7 cellular contexts compared by ENCODE assay signal in genomic region chr12:91467686-91468085, GRCh38.
"Had no signal": no experiment of that assay in that cellular context is flagged by ENCODE, and none has a peak within 500 bp of the region (broad histone marks: within the 10 kb centered on the region; RNA-seq: fewer than 3 reads in every experiment).

No MANE protein-coding gene starts in this region.

- DNase-seq: GDM1, GF-D8 had no signal

- H3K4me3 ChIP-seq: GM12878 had no signal

- ATAC-seq: GM12878 had no signal

- FAIRE-seq: G401.6, GM12878, GM12891, GM18507, GM19239 had no signal
